In genomic region chr22:19169947-19170318, GRCh38 we compare ENCODE assay signal across 11 cellular contexts. TPM values are rescaled to one million over a fixed set of nuclear protein-coding genes. Genes with fewer than 3 reads are reported as not detected.
DNase-seq lines count a peak whose midpoint lies in the region; ATAC-seq lines count a peak whose summit lies in the region.
"Had no signal": no experiment of that assay in that cellular context is flagged by ENCODE, and none has a peak within 500 bp of the region (broad histone marks: within the 10 kb centered on the region; RNA-seq: fewer than 3 reads in every experiment).

No MANE protein-coding gene starts in this region.

- CTCF ChIA-PET in activated naive CD4-positive, alpha-beta T cell treated with anti-CD3 and anti-CD28 coated beads, Interleukin-2, amount 10 ng/mL, durations not matched to agents 7 days and 5 days (lab: Charles Lee): no interaction called here
- CTCF ChIA-PET in activated CD8-positive, alpha-beta T cell treated with anti-CD3 and anti-CD28 coated beads, Interleukin-2, amount 10 ng/mL, durations not matched to agents 7 days and 5 days (lab: Charles Lee): interaction anchor here (1.1 kb wide), 1 partner anchor 25 kb away, joined by 4 read pairs; the partner anchor contains the start of gene ESS2

- no peak for DNase-seq in activated naive CD4-positive, alpha-beta T cell treated with anti-CD3 and anti-CD28 coated beads, Interleukin-2, amount 10 ng/mL, durations not matched to agents 7 days and 5 days
- no peak for DNase-seq in activated naive CD4-positive, alpha-beta T cell (lab: John Stamatoyannopoulos, UW)
- no peak for DNase-seq in activated CD8-positive, alpha-beta T cell treated with anti-CD3 and anti-CD28 coated beads, Interleukin-2, amount 10 ng/mL, durations not matched to agents 7 days and 5 days
- no peak for DNase-seq in NCI-H2196 (lab: John Stamatoyannopoulos, UW; ENCODE audit: unreplicated experiment)
- no peak for DNase-seq in HCEC 1CT
- DNase-seq: KG1, small intestine had no signal

- H3K9me3 ChIP-seq in iPS-18a (ENCODE audit: control insufficient read depth, low read depth, low read length) (no peaks in the 10 kb centered on the region), stomach smooth muscle (ENCODE audit: control insufficient read depth in 2 of 2, low read length in 2 of 2) (no peaks in the 10 kb centered on the region)

- peaks cover 37% of the 10 kb centered on the region for H3K4me1 Mint-ChIP-seq in activated naive CD4-positive, alpha-beta T cell treated with anti-CD3 and anti-CD28 coated beads, Interleukin-2, amount 10 ng/mL, durations not matched to agents 7 days and 5 days
- H3K4me1 Mint-ChIP-seq in activated CD8-positive, alpha-beta T cell treated with anti-CD3 and anti-CD28 coated beads, Interleukin-2, amount 10 ng/mL, durations not matched to agents 7 days and 5 days (ENCODE audit: low read depth): peaks cover 37% of the 10 kb centered on the region

- H3K4me3 ChIP-seq in iPS-18a (ENCODE audit: low read length): peak overlapping the region; percentile 42
- H3K4me3 ChIP-seq in stomach smooth muscle (ENCODE audit: low read length in 2 of 2): peak overlapping the region; percentile 28 to 62

- no peaks in the 10 kb centered on the region for H3K9me3 Mint-ChIP-seq in activated naive CD4-positive, alpha-beta T cell treated with anti-CD3 and anti-CD28 coated beads, Interleukin-2, amount 10 ng/mL, durations not matched to agents 7 days and 5 days
- no peaks in the 10 kb centered on the region for H3K9me3 Mint-ChIP-seq in activated CD8-positive, alpha-beta T cell treated with anti-CD3 and anti-CD28 coated beads, Interleukin-2, amount 10 ng/mL, durations not matched to agents 7 days and 5 days (ENCODE audit: insufficient read depth)

- H3K27me3 ChIP-seq in iPS-18a (ENCODE audit: control insufficient read depth, insufficient read depth, low read length) (peaks cover 54% of the 10 kb centered on the region), stomach smooth muscle (ENCODE audit: control insufficient read depth in 1 of 2, insufficient read depth in 2 of 2, low read length in 2 of 2) (peaks cover 23 to 25% of the 10 kb centered on the region in 2 donors)

- H3K36me3 Mint-ChIP-seq in activated naive CD4-positive, alpha-beta T cell treated with anti-CD3 and anti-CD28 coated beads, Interleukin-2, amount 10 ng/mL, durations not matched to agents 7 days and 5 days: peaks cover 4% of the 10 kb centered on the region
- no peaks in the 10 kb centered on the region for H3K36me3 Mint-ChIP-seq in activated CD8-positive, alpha-beta T cell treated with anti-CD3 and anti-CD28 coated beads, Interleukin-2, amount 10 ng/mL, durations not matched to agents 7 days and 5 days (ENCODE audit: low read depth)

- peaks cover 11% of the 10 kb centered on the region for H3K4me1 ChIP-seq in iPS-18a (ENCODE audit: control insufficient read depth, low read depth, low read length)
- peaks cover 51% of the 10 kb centered on the region for H3K4me1 ChIP-seq in stomach smooth muscle (ENCODE audit: control insufficient read depth, insufficient read depth, low read length)

- H3K4me3 Mint-ChIP-seq in activated naive CD4-positive, alpha-beta T cell treated with anti-CD3 and anti-CD28 coated beads, Interleukin-2, amount 10 ng/mL, durations not matched to agents 7 days and 5 days: peak overlapping the region; percentile 96
- peak overlapping the region; percentile 86 for H3K4me3 Mint-ChIP-seq in activated CD8-positive, alpha-beta T cell treated with anti-CD3 and anti-CD28 coated beads, Interleukin-2, amount 10 ng/mL, durations not matched to agents 7 days and 5 days

- no peak overlapping the region for H3K27ac ChIP-seq in iPS-18a (ENCODE audit: low read length)
- H3K27ac ChIP-seq in stomach smooth muscle (ENCODE audit: low read length): no peak overlapping the region

- no peak overlapping the region for H3K9ac ChIP-seq in iPS-18a (ENCODE audit: low read length)
- peak overlapping the region; percentile 36 to 49 for H3K9ac ChIP-seq in stomach smooth muscle (ENCODE audit: low read length in 2 of 2)

- no peak for ATAC-seq in activated CD8-positive, alpha-beta T cell treated with anti-CD3 and anti-CD28 coated beads, Interleukin-2, amount 10 ng/mL, durations not matched to agents 7 days and 5 days
- ATAC-seq in HG03432 (IDR thresholded peaks at IDR 0.05; ENCODE audit: unreplicated experiment): no peak

- no peak overlapping the region for H3K27ac Mint-ChIP-seq in activated naive CD4-positive, alpha-beta T cell treated with anti-CD3 and anti-CD28 coated beads, Interleukin-2, amount 10 ng/mL, durations not matched to agents 7 days and 5 days
- no peak overlapping the region for H3K27ac Mint-ChIP-seq in activated CD8-positive, alpha-beta T cell treated with anti-CD3 and anti-CD28 coated beads, Interleukin-2, amount 10 ng/mL, durations not matched to agents 7 days and 5 days

- H3K27me3 Mint-ChIP-seq in activated naive CD4-positive, alpha-beta T cell treated with anti-CD3 and anti-CD28 coated beads, Interleukin-2, amount 10 ng/mL, durations not matched to agents 7 days and 5 days: peaks cover 59% of the 10 kb centered on the region
- peaks cover 35% of the 10 kb centered on the region for H3K27me3 Mint-ChIP-seq in activated CD8-positive, alpha-beta T cell treated with anti-CD3 and anti-CD28 coated beads, Interleukin-2, amount 10 ng/mL, durations not matched to agents 7 days and 5 days (ENCODE audit: low read depth)

- POLR2A ChIA-PET in activated CD8-positive, alpha-beta T cell treated with anti-CD3 and anti-CD28 coated beads, Interleukin-2, amount 10 ng/mL, durations not matched to agents 7 days and 5 days (lab: Charles Lee): interaction anchor here (0.6 kb wide), 1 partner anchor 389 kb away, joined by 4 read pairs; no protein-coding TSS in a partner anchor

- H3K36me3 ChIP-seq in iPS-18a (ENCODE audit: control insufficient read depth, low read depth, low read length) (peaks cover 6% of the 10 kb centered on the region), stomach smooth muscle (ENCODE audit: control insufficient read depth in 2 of 2, insufficient read depth in 2 of 2, low read length in 2 of 2) (no peaks in the 10 kb centered on the region)

RNA-seq across cellular contexts. Expression of gene SLC25A1, which starts 8.6 kb away (rescaled TPM):
- 10 to 100 TPM; 69.1 to 73.0 TPM for total RNA-seq in activated CD8-positive, alpha-beta T cell treated with anti-CD3 and anti-CD28 coated beads, Interleukin-2, amount 10 ng/mL, durations not matched to agents 7 days and 5 days

RNA-seq across cellular contexts. Expression of gene GSC2, which starts 19.8 kb away (rescaled TPM):
- total RNA-seq in activated CD8-positive, alpha-beta T cell treated with anti-CD3 and anti-CD28 coated beads, Interleukin-2, amount 10 ng/mL, durations not matched to agents 7 days and 5 days: not detected
- total RNA-seq: NCI-H460 had no signal

RNA-seq across cellular contexts. Expression of gene ESS2, which starts 25.5 kb away (rescaled TPM):
- total RNA-seq in activated CD8-positive, alpha-beta T cell treated with anti-CD3 and anti-CD28 coated beads, Interleukin-2, amount 10 ng/mL, durations not matched to agents 7 days and 5 days: 10 to 100 TPM; 18.8 to 19.6 TPM

RNA-seq across cellular contexts. Expression of gene TSSK2, which starts 38.8 kb away (rescaled TPM):
- total RNA-seq in activated CD8-positive, alpha-beta T cell treated with anti-CD3 and anti-CD28 coated beads, Interleukin-2, amount 10 ng/mL, durations not matched to agents 7 days and 5 days: not detected
- total RNA-seq: NCI-H460 had no signal

RNA-seq across cellular contexts. Expression of gene DGCR2, which starts 47.7 kb away (rescaled TPM):
- total RNA-seq in activated CD8-positive, alpha-beta T cell treated with anti-CD3 and anti-CD28 coated beads, Interleukin-2, amount 10 ng/mL, durations not matched to agents 7 days and 5 days: 10 to 100 TPM; 30.5 to 34.2 TPM
